10 cellular contexts compared by ENCODE assay signal in genomic region chr22:44496844-44497217, GRCh38. TPM values are rescaled to one million over a fixed set of nuclear protein-coding genes. Genes with fewer than 3 reads are reported as not detected.
DNase-seq lines count a peak whose midpoint lies in the region; ATAC-seq, FAIRE-seq and TF ChIP-seq lines count a peak whose summit lies in the region.
"Had no signal": no experiment of that assay in that cellular context is flagged by ENCODE, and none has a peak within 500 bp of the region (broad histone marks: within the 10 kb centered on the region; RNA-seq: fewer than 3 reads in every experiment).

No MANE protein-coding gene starts in this region.

- H3K27ac Mint-ChIP-seq in Calu3 (ENCODE audit: unreplicated experiment) = peak overlapping the region; percentile 46

- H3K27me3 ChIP-seq in endothelial cell of umbilical vein (ENCODE audit: control insufficient read depth in 2 of 2, insufficient read depth in 2 of 2, low read length in 2 of 2) (no peaks in the 10 kb centered on the region), psoas muscle (ENCODE audit: insufficient read depth in 3 of 3, low read length in 2 of 3) (no peaks in the 10 kb centered on the region), tibial nerve (no peaks in the 10 kb centered on the region)

- H4K20me1 ChIP-seq in endothelial cell of umbilical vein (replicated peaks; ENCODE audit: control insufficient read depth, extremely low read depth, insufficient read depth, low read length) = no peaks in the 10 kb centered on the region

- peaks cover 3% of the 10 kb centered on the region for H3K9me3 Mint-ChIP-seq in Calu3 (ENCODE audit: low read depth, unreplicated experiment)

- no peaks in the 10 kb centered on the region for H3K9me1 ChIP-seq in endothelial cell of umbilical vein (replicated peaks; ENCODE audit: control insufficient read depth, extremely low read depth, insufficient read depth, low read length)

- TF ChIP-seq CTCF in Calu3 (IDR thresholded peaks at IDR 0.05; ENCODE audit: unreplicated experiment) (no peak), RWPE1 (conservative IDR thresholded peaks at IDR 0.05; ENCODE audit: low read depth) (no peak), endothelial cell of umbilical vein (IDR thresholded peaks at IDR 0.05; ENCODE audit: extremely low read depth in 1 of 2, insufficient read depth in 1 of 2, low read depth in 1 of 2, low read length in 2 of 2) (no peak), psoas muscle (IDR thresholded peaks at IDR 0.05) (no peak), tibial nerve (IDR thresholded peaks at IDR 0.05) (no peak)

- no peak overlapping the region for H2AFZ ChIP-seq in endothelial cell of umbilical vein (ENCODE audit: low read depth, low read length)

- peaks cover 12% of the 10 kb centered on the region for H3K27me3 Mint-ChIP-seq in Calu3 (ENCODE audit: unreplicated experiment)

- ATAC-seq in psoas muscle = peak in 1 of 4 donors; percentile 2
- no peak for ATAC-seq in HG02884 (IDR thresholded peaks at IDR 0.05; ENCODE audit: unreplicated experiment)
- ATAC-seq: GM12878 had no signal

- dilution Hi-C loops in endothelial cell of umbilical vein (cut with MboI; ENCODE audit: extremely low pct_ligation_motif_present, low sequenced_read_pairs) = no loop called here

- H3K4me1 ChIP-seq in endothelial cell of umbilical vein (ENCODE audit: control insufficient read depth, extremely low read depth, insufficient read depth, low read length) (peaks cover 5% of the 10 kb centered on the region), psoas muscle (peaks cover 15% of the 10 kb centered on the region), tibial nerve (peaks cover 0 to 25% (median 4%) of the 10 kb centered on the region in 4 donors)

- BruUV-seq in Calu3 (replicated peaks; lab: Mats Ljungman, UMichigan) (TSS peak; percentile 25), endothelial cell of umbilical vein (replicated peaks; lab: Mats Ljungman, UMichigan) (no TSS peak)

- H3K4me2 ChIP-seq in endothelial cell of umbilical vein (ENCODE audit: insufficient read depth, low read length) = peak overlapping the region; percentile 70

- 78 to 91% (median 80%) methylated on average over 22 of the region's 22 CpGs for WGBS in psoas muscle, 3 donors
- WGBS in tibial nerve, 2 donors = 95 to 98% methylated on average over 22 of the region's 22 CpGs

- H3K4me3 ChIP-seq in endothelial cell of umbilical vein (replicated peaks in 1 of 3; ENCODE audit: insufficient read depth in 1 of 3, low read depth in 1 of 3, low read length in 3 of 3) = no peak overlapping the region
- H3K4me3 ChIP-seq in psoas muscle = peak overlapping the region; percentile 89
- peak overlapping the region in 2 of 4 donors; percentile 72 to 98 for H3K4me3 ChIP-seq in tibial nerve
- H3K4me3 ChIP-seq: GM12878 had no signal

- intact Hi-C loops in Calu3 (cut with micrococcal nuclease; ENCODE audit: unreplicated experiment) (no loop called here), endothelial cell of umbilical vein (cut with micrococcal nuclease) (no loop called here), psoas muscle (cut with DNase I) (loop anchor here in 1 of 2 donors (10.0 kb wide), 1 partner anchor 502 kb away; no protein-coding TSS in a partner anchor)

- H3K36me3 ChIP-seq in endothelial cell of umbilical vein (ENCODE audit: control insufficient read depth in 2 of 2, extremely low read depth in 1 of 2, insufficient read depth in 2 of 2, low read length in 2 of 2) = peaks cover 2 to 10% of the 10 kb centered on the region in 2 experiments
- H3K36me3 ChIP-seq in psoas muscle (ENCODE audit: insufficient read depth in 1 of 2, low read depth in 1 of 2) = peaks cover 0 to 19% of the 10 kb centered on the region in 2 donors
- peaks cover 0 to 51% (median 0%) of the 10 kb centered on the region in 3 donors for H3K36me3 ChIP-seq in tibial nerve

- no peaks in the 10 kb centered on the region for H3K9me3 ChIP-seq in endothelial cell of umbilical vein (replicated peaks; ENCODE audit: control insufficient read depth, insufficient read depth, low read length)
- no peaks in the 10 kb centered on the region for H3K9me3 ChIP-seq in psoas muscle
- peaks cover 0 to 26% (median 0%) of the 10 kb centered on the region in 4 donors for H3K9me3 ChIP-seq in tibial nerve

- H3K79me2 ChIP-seq in endothelial cell of umbilical vein (ENCODE audit: control insufficient read depth, insufficient read depth, low read length) = peaks cover 14% of the 10 kb centered on the region

- H3K4me1 Mint-ChIP-seq in Calu3 (ENCODE audit: low read depth, unreplicated experiment) = peaks cover 16% of the 10 kb centered on the region

- CTCF ChIA-PET in Calu3 (lab: Charles Lee) = interaction anchor here (0.9 kb wide), 1 partner anchor 14 kb away, joined by 3 read pairs; no protein-coding TSS in a partner anchor
- CTCF ChIA-PET in RWPE1 (lab: Yijun Ruan, JAX) = no interaction called here
- CTCF ChIA-PET in endothelial cell of umbilical vein (lab: Charles Lee) = no interaction called here

- POLR2A ChIA-PET in RWPE1 (lab: Yijun Ruan, JAX; ENCODE audit: low non-redundant PET) (no interaction called here), endothelial cell of umbilical vein (lab: Charles Lee) (no interaction called here)

- no peak overlapping the region for H3K9ac ChIP-seq in endothelial cell of umbilical vein (replicated peaks; ENCODE audit: extremely low read depth, insufficient read depth, low read length)

- TF ChIP-seq POLR2A in endothelial cell of umbilical vein (IDR thresholded peaks at IDR 0.05; ENCODE audit: low read depth, low read length) (no peak), tibial nerve (IDR thresholded peaks at IDR 0.05) (no peak)

- FAIRE-seq in endothelial cell of umbilical vein (lab: Jason Lieb, UNC) = no peak
- FAIRE-seq in HTR-8/SVneo (lab: Jason Lieb, UNC) = no peak
- FAIRE-seq: GM12878 had no signal

- peaks cover 31% of the 10 kb centered on the region for H3K36me3 Mint-ChIP-seq in Calu3 (ENCODE audit: insufficient read depth, unreplicated experiment)
- H3K36me3 Mint-ChIP-seq: IgD-negative memory B cell had no signal

- peak overlapping the region; percentile 68 for H3K4me3 Mint-ChIP-seq in Calu3 (ENCODE audit: low read depth, unreplicated experiment)

- DNase-seq in Calu3 (no peak), RWPE1 (ENCODE audit: low spot score) (no peak), endothelial cell of umbilical vein (ENCODE audit: low read depth, low spot score) (no peak), psoas muscle (peak in 1 of 2 donors; percentile 51), HTR-8/SVneo (ENCODE audit: insufficient read length, low spot score) (no peak), tibial nerve (ENCODE audit: low spot score in 2 of 2) (no peak)
- DNase-seq: SHP77 treated with DMSO at 0.1 percent for 48 hours had no signal

- no peak for TF ChIP-seq EP300 in tibial nerve (IDR thresholded peaks at IDR 0.05)

- H3K27ac ChIP-seq in RWPE1 (peak overlapping the region; percentile 81), endothelial cell of umbilical vein (ENCODE audit: insufficient read depth, low read depth, low read length) (no peak overlapping the region), psoas muscle (peak overlapping the region; percentile 79), tibial nerve (peak overlapping the region in 1 of 4 donors; percentile 91)

TF ChIP-seq in endothelial cell of umbilical vein, 7 proteins besides CTCF, POLR2A, EP300 and RAD21:
- TF ChIP-seq, protein P1, sequence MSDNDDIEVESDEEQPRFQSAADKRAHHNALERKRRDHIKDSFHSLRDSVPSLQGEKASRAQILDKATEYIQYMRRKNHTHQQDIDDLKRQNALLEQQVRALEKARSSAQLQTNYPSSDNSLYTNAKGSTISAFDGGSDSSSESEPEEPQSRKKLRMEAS (IDR thresholded peaks at IDR 0.05; ENCODE audit: insufficient read depth, insufficient read length) = no peak
- TF ChIP-seq FOS (IDR thresholded peaks at IDR 0.05; ENCODE audit: borderline replicate concordance, insufficient read depth, low read length) (no peak), POLR2AphosphoS5 (IDR thresholded peaks at IDR 0.05; ENCODE audit: insufficient read depth, low read depth, low read length) (no peak), MYC (IDR thresholded peaks at IDR 0.05; ENCODE audit: low read depth, low read length) (no peak), JUN (IDR thresholded peaks at IDR 0.05; ENCODE audit: borderline replicate concordance, insufficient read depth, insufficient read length, low read depth) (no peak), EZH2 (IDR thresholded peaks at IDR 0.05; ENCODE audit: borderline replicate concordance, low read depth, low read length, severe bottlenecking) (no peak), GATA2 (IDR thresholded peaks at IDR 0.05; ENCODE audit: insufficient read depth, insufficient read length, low read depth, low read length) (no peak)
TF ChIP-seq in endothelial cell of umbilical vein: peak in this region for 0.

RNA-seq across cellular contexts. Expression of gene RTL6, which starts 1.2 kb away (rescaled TPM):
- total RNA-seq in Calu3 (2022) (33.6 and 37.1 TPM in 2 replicates), endothelial cell of umbilical vein (18.6 and 19.8 TPM in 2 replicates), psoas muscle (10 to 100 TPM; 16.9 to 25.0 (median 23.1) TPM), tibial nerve (10 to 100 TPM; 23.4 to 29.8 (median 25.8) TPM)
- polyA plus RNA-seq in endothelial cell of umbilical vein (17.5 and 20.2 TPM in 2 replicates), psoas muscle (10 to 100 TPM in 2 of 3 donors, 1 to 10 TPM in 1; 9.3 to 43.7 (median 20.1) TPM)
- 15.5 and 18.3 TPM in 2 replicates for polyA plus RNA-seq in endothelial cell of umbilical vein (2011; cell fraction: cytosol; rRNA removed)
- polyA plus RNA-seq in endothelial cell of umbilical vein (2011; cell fraction: nucleus; rRNA removed) = 9.1 and 10.1 TPM in 2 replicates
- polyA plus RNA-seq in endothelial cell of umbilical vein (2012) = 13.4 and 13.9 TPM in 2 replicates
- 37.7 and 44.5 TPM in 2 replicates for polyA minus RNA-seq in endothelial cell of umbilical vein
- 32.7 TPM for polyA minus RNA-seq in endothelial cell of umbilical vein (2011; cell fraction: cytosol; rRNA and poly(A)+ RNA removed)
- 13.3 and 16.3 TPM in 2 replicates for polyA minus RNA-seq in endothelial cell of umbilical vein (2011; cell fraction: nucleus; rRNA and poly(A)+ RNA removed)
